14 cellular contexts compared by ENCODE assay signal in genomic region chr6:16973545-16974386, GRCh38.
DNase-seq lines count a peak whose midpoint lies in the region; ATAC-seq and TF ChIP-seq lines count a peak whose summit lies in the region.
"Had no signal": no experiment of that assay in that cellular context is flagged by ENCODE, and none has a peak within 500 bp of the region (broad histone marks: within the 10 kb centered on the region; RNA-seq: fewer than 3 reads in every experiment).

No MANE protein-coding gene starts in this region.

- peak in 1 of 2 donors; percentile 71 for ATAC-seq in left cardiac atrium

- no peaks in the 10 kb centered on the region for H3K27me3 ChIP-seq in right atrium auricular region

- no peaks in the 10 kb centered on the region for H3K36me3 ChIP-seq in right atrium auricular region

- no peak overlapping the region for H3K27ac ChIP-seq in right atrium auricular region
- H3K27ac ChIP-seq: PC-9 had no signal

- intact Hi-C loops in left cardiac atrium (cut with DNase I), result no loop called here
- intact Hi-C loops in activated T-helper 1 cell treated with anti-CD3 and anti-CD28 coated beads, Interleukin-12 subunit alpha, Interleukin-12 subunit beta, Interleukin-2, Interleukin-4 antibody, amounts not matched to agents 30 ng/mL and 10 ng/mL and 1 ng/mL, durations not matched to agents 14 hours and 24 hours and 36 hours (cut with micrococcal nuclease), result no loop called here

- H3K27ac Mint-ChIP-seq in activated T-helper 1 cell treated with anti-CD3 and anti-CD28 coated beads, Interleukin-12 subunit alpha, Interleukin-12 subunit beta, Interleukin-2, Interleukin-4 antibody, amounts not matched to agents 30 ng/mL and 10 ng/mL and 1 ng/mL, durations not matched to agents 14 hours and 24 hours and 36 hours, result peak overlapping the region; percentile 20

- H3K9me3 ChIP-seq in right atrium auricular region, result no peaks in the 10 kb centered on the region

- H3K27me3 Mint-ChIP-seq in activated T-helper 1 cell treated with anti-CD3 and anti-CD28 coated beads, Interleukin-12 subunit alpha, Interleukin-12 subunit beta, Interleukin-2, Interleukin-4 antibody, amounts not matched to agents 30 ng/mL and 10 ng/mL and 1 ng/mL, durations not matched to agents 14 hours and 24 hours and 36 hours (ENCODE audit: insufficient read depth), result peaks cover 12% of the 10 kb centered on the region

- H3K4me1 ChIP-seq in right atrium auricular region, result peaks cover 0 to 6% of the 10 kb centered on the region in 2 donors

- no peak overlapping the region for H3K4me3 Mint-ChIP-seq in activated T-helper 1 cell treated with anti-CD3 and anti-CD28 coated beads, Interleukin-12 subunit alpha, Interleukin-12 subunit beta, Interleukin-2, Interleukin-4 antibody, amounts not matched to agents 30 ng/mL and 10 ng/mL and 1 ng/mL, durations not matched to agents 14 hours and 24 hours and 36 hours

- peak; percentile 24 for DNase-seq in left cardiac atrium
- no peak for DNase-seq in right atrium auricular region (ENCODE audit: low spot score)
- peak; percentile 61 for DNase-seq in NB4 (ENCODE audit: low read depth)
- DNase-seq in activated T-helper 1 cell treated with anti-CD3 and anti-CD28 coated beads, Interleukin-12 subunit alpha, Interleukin-12 subunit beta, Interleukin-2, Interleukin-4 antibody, amounts not matched to agents 30 ng/mL and 10 ng/mL and 1 ng/mL, durations not matched to agents 14 hours and 24 hours and 36 hours (ENCODE audit: low spot score), result no peak
- DNase-seq in stimulated activated CD8-positive, alpha-beta memory T cell treated with anti-CD3 and anti-CD28 coated beads, Interleukin-4, amount 100 ng/mL, for 48 hours, result no peak
- DNase-seq in OCI-M2 (lab: John Stamatoyannopoulos, UW; ENCODE audit: unreplicated experiment), result no peak
- DNase-seq in COLO668 (lab: John Stamatoyannopoulos, UW; ENCODE audit: unreplicated experiment), result no peak
- DNase-seq: C1 segment of cervical spinal cord, DMS79 treated with DMSO at 0.1 percent for 48 hours, NCI-H1417 treated with DMSO at 0.1 percent for 48 hours, NCI-H1930, NCI-H345, NCI-H526, PC-9 had no signal

- no peaks in the 10 kb centered on the region for H3K36me3 Mint-ChIP-seq in activated T-helper 1 cell treated with anti-CD3 and anti-CD28 coated beads, Interleukin-12 subunit alpha, Interleukin-12 subunit beta, Interleukin-2, Interleukin-4 antibody, amounts not matched to agents 30 ng/mL and 10 ng/mL and 1 ng/mL, durations not matched to agents 14 hours and 24 hours and 36 hours (ENCODE audit: low read depth)

- no peak for TF ChIP-seq CTCF in right atrium auricular region (IDR thresholded peaks at IDR 0.05)
- no peak for TF ChIP-seq CTCF in NB4 (IDR thresholded peaks at IDR 0.05; ENCODE audit: low read depth, low read length)

- no peak overlapping the region for H3K4me3 ChIP-seq in right atrium auricular region
- no peak overlapping the region for H3K4me3 ChIP-seq in NB4 (ENCODE audit: low read depth, low read length)
- H3K4me3 ChIP-seq: PC-9 had no signal

- no peak for TF ChIP-seq POLR2A in NB4 (IDR thresholded peaks at IDR 0.05; ENCODE audit: extremely low read depth, insufficient read length)

- peaks cover 13% of the 10 kb centered on the region for H3K4me1 Mint-ChIP-seq in activated T-helper 1 cell treated with anti-CD3 and anti-CD28 coated beads, Interleukin-12 subunit alpha, Interleukin-12 subunit beta, Interleukin-2, Interleukin-4 antibody, amounts not matched to agents 30 ng/mL and 10 ng/mL and 1 ng/mL, durations not matched to agents 14 hours and 24 hours and 36 hours (ENCODE audit: low read depth)

- no peaks in the 10 kb centered on the region for H3K9me3 Mint-ChIP-seq in activated T-helper 1 cell treated with anti-CD3 and anti-CD28 coated beads, Interleukin-12 subunit alpha, Interleukin-12 subunit beta, Interleukin-2, Interleukin-4 antibody, amounts not matched to agents 30 ng/mL and 10 ng/mL and 1 ng/mL, durations not matched to agents 14 hours and 24 hours and 36 hours

Comparison
In these comparisons a context has a peak if more than half of its experiments do, and no peak if none do; other contexts are left out.
1. DNase-seq: peak in left cardiac atrium (single experiment) and NB4 (single experiment); none in right atrium auricular region (single experiment), activated T-helper 1 cell treated with anti-CD3 and anti-CD28 coated beads, Interleukin-12 subunit alpha, Interleukin-12 subunit beta, Interleukin-2, Interleukin-4 antibody, amounts not matched to agents 30 ng/mL and 10 ng/mL and 1 ng/mL, durations not matched to agents 14 hours and 24 hours and 36 hours (single experiment), stimulated activated CD8-positive, alpha-beta memory T cell treated with anti-CD3 and anti-CD28 coated beads, Interleukin-4, amount 100 ng/mL, for 48 hours (single experiment), OCI-M2 (single experiment) and COLO668 (single experiment).